ENCODE assay signal across 23 cellular contexts in the genomic region with DNA sequence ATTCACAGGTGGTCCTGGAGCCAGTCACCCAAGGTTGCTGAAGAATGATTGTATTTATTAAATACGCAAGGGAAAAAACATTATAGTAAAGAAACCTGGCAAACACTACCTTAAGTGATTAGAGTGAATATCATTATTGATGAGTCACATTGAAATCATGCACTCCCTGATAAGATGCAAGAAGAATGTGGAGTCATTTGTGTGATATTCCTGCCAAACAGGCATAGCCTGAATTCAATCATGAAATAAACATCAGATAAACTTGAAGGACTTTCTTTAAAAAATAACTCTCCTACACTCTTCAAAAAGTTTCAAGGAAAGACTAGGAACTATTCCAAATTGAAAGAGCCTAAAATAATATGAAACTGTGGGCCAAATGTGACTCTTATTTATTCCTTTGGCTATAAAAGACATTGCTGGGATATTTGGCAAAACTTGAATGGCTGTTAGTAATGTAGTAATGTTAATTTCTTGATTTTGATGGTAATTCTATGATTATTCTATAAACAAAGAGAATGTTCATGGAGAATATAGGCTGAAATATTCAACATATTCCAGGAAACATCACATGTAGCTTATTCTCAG.
A peak's percentile ranks its signal among the peaks of the same experiment; 100 is the strongest.
DNase-seq lines count a peak whose midpoint lies in the region; ATAC-seq and TF ChIP-seq lines count a peak whose summit lies in the region.
"Had no signal": no experiment of that assay in that cellular context is flagged by ENCODE, and none has a peak within 500 bp of the region (broad histone marks: within the 10 kb centered on the region; RNA-seq: fewer than 3 reads in every experiment).

No MANE protein-coding gene starts in this region.

- H3K36me3 ChIP-seq in PC-9 (ENCODE audit: low read depth) (no peaks in the 10 kb centered on the region), colonic mucosa (no peaks in the 10 kb centered on the region), prostate gland (no peaks in the 10 kb centered on the region)
- H3K36me3 ChIP-seq: adrenal gland, neural progenitor cell, thoracic aorta had no signal

- H4K20me1 ChIP-seq in PC-9 (ENCODE audit: insufficient read depth) = no peaks in the 10 kb centered on the region

- H3K4me1 ChIP-seq in PC-9 (replicated peaks; ENCODE audit: insufficient read depth) = peaks cover 16% of the 10 kb centered on the region
- H3K4me1 ChIP-seq in colonic mucosa = no peaks in the 10 kb centered on the region
- H3K4me1 ChIP-seq in prostate gland (replicated peaks) = no peaks in the 10 kb centered on the region
- H3K4me1 ChIP-seq: neural progenitor cell had no signal

- H3K9me3 Mint-ChIP-seq in CD4-positive, alpha-beta T cell = peaks cover 10% of the 10 kb centered on the region
- peaks cover 13% of the 10 kb centered on the region for H3K9me3 Mint-ChIP-seq in mesothelial cell of epicardium

- H3K4me3 ChIP-seq in PC-9 (no peak overlapping the region), colonic mucosa (no peak overlapping the region), prostate gland (no peak overlapping the region)
- H3K4me3 ChIP-seq: adrenal gland, neural progenitor cell, thoracic aorta had no signal

- H3K4me1 Mint-ChIP-seq in CD4-positive, alpha-beta T cell (ENCODE audit: low read depth) = peaks cover 56% of the 10 kb centered on the region
- peaks cover 29% of the 10 kb centered on the region for H3K4me1 Mint-ChIP-seq in mesothelial cell of epicardium
- H3K4me1 Mint-ChIP-seq: IgD-negative memory B cell had no signal

- no peak overlapping the region for H3K4me3 Mint-ChIP-seq in CD4-positive, alpha-beta T cell
- no peak overlapping the region for H3K4me3 Mint-ChIP-seq in mesothelial cell of epicardium
- H3K4me3 Mint-ChIP-seq: IgD-negative memory B cell, neural progenitor cell had no signal

- H3K9ac ChIP-seq in colonic mucosa (ENCODE audit: low read depth in 2 of 2, low read length in 2 of 2) = no peak overlapping the region
- H3K9ac ChIP-seq: neural progenitor cell had no signal

- H3F3A ChIP-seq in PC-9 (ENCODE audit: insufficient read depth, low read depth) = no peaks in the 10 kb centered on the region; the same call in 1 of the 2 replicates

- POLR2A ChIA-PET in CD4-positive, alpha-beta T cell (lab: Charles Lee) = interaction anchor here (1.0 kb wide), 1 partner anchor 8 kb away, joined by 3 read pairs; no protein-coding TSS in a partner anchor
- POLR2A ChIA-PET in PC-9 (lab: Charles Lee; ENCODE audit: unreplicated experiment) = interaction anchor here (0.7 kb wide), 1 partner anchor 15 kb away, joined by 3 read pairs; no protein-coding TSS in a partner anchor

- peaks cover 8% of the 10 kb centered on the region for H3K36me3 Mint-ChIP-seq in CD4-positive, alpha-beta T cell (ENCODE audit: low read depth)
- no peaks in the 10 kb centered on the region for H3K36me3 Mint-ChIP-seq in mesothelial cell of epicardium
- H3K36me3 Mint-ChIP-seq: IgD-negative memory B cell, neural progenitor cell had no signal

- no peaks in the 10 kb centered on the region for H3K27me3 Mint-ChIP-seq in CD4-positive, alpha-beta T cell
- H3K27me3 Mint-ChIP-seq in mesothelial cell of epicardium (ENCODE audit: low read depth) = no peaks in the 10 kb centered on the region
- H3K27me3 Mint-ChIP-seq: CD8-positive, alpha-beta memory T cell; effector memory CD8-positive, alpha-beta T cell; IgD-negative memory B cell had no signal

- peak overlapping the region; percentile 85 for H3K27ac Mint-ChIP-seq in CD4-positive, alpha-beta T cell
- peak overlapping the region; percentile 83 for H3K27ac Mint-ChIP-seq in mesothelial cell of epicardium
- H3K27ac Mint-ChIP-seq: activated T-helper 2 cell treated with anti-CD3 and anti-CD28 coated beads, Interferon-gamma antibody, Interleukin-2, Interleukin-4, amounts not matched to agents 10 μg/mL and 5 μg/mL and 100 μg/mL, durations not matched to agents 14 hours and 24 hours and 36 hours; IgD-negative memory B cell; neural progenitor cell had no signal

- no peak overlapping the region for H2AFZ ChIP-seq in PC-9
- H2AFZ ChIP-seq: neural progenitor cell had no signal

- H3K27me3 ChIP-seq in CD4-positive, alpha-beta T cell (ENCODE audit: control insufficient read depth, insufficient read depth, low read length) = no peaks in the 10 kb centered on the region
- no peaks in the 10 kb centered on the region for H3K27me3 ChIP-seq in PC-9 (ENCODE audit: insufficient read depth, low read depth)
- H3K27me3 ChIP-seq in colonic mucosa = no peaks in the 10 kb centered on the region
- no peaks in the 10 kb centered on the region for H3K27me3 ChIP-seq in prostate gland (replicated peaks; ENCODE audit: insufficient read depth)
- H3K27me3 ChIP-seq: adrenal gland, neural progenitor cell had no signal

- no peaks in the 10 kb centered on the region for H3K9me3 ChIP-seq in CD4-positive, alpha-beta T cell (ENCODE audit: control insufficient read depth, low read length)
- no peaks in the 10 kb centered on the region for H3K9me3 ChIP-seq in PC-9 (ENCODE audit: insufficient read depth, low read depth)
- no peaks in the 10 kb centered on the region for H3K9me3 ChIP-seq in colonic mucosa
- H3K9me3 ChIP-seq in prostate gland = no peaks in the 10 kb centered on the region
- H3K9me3 ChIP-seq: adrenal gland, thoracic aorta had no signal

- H3K9me2 ChIP-seq in PC-9 (ENCODE audit: insufficient read depth) = no peaks in the 10 kb centered on the region

- H3K27ac ChIP-seq in CD4-positive, alpha-beta T cell (ENCODE audit: low read depth, low read length) = no peak overlapping the region
- peak overlapping the region; percentile 20; the same call in 1 of the 2 replicates for H3K27ac ChIP-seq in PC-9
- no peak overlapping the region for H3K27ac ChIP-seq in epithelial cell of prostate
- no peak overlapping the region for H3K27ac ChIP-seq in colonic mucosa
- no peak overlapping the region for H3K27ac ChIP-seq in prostate gland
- H3K27ac ChIP-seq: HL-60, neural progenitor cell, thoracic aorta had no signal

- DNase-seq in CD4-positive, alpha-beta T cell = no peak
- DNase-seq in PC-9 = peak; percentile 7 to 62
- peak; percentile 8 for DNase-seq in epithelial cell of prostate (ENCODE audit: low read depth, low spot score)
- no peak for DNase-seq in mesothelial cell of epicardium (ENCODE audit: low spot score in 2 of 2, unreplicated experiment in 2 of 2)
- no peak for DNase-seq in colonic mucosa
- DNase-seq in NK-92 treated with Interleukin-12 subunit alpha and Interleukin-12 subunit beta, amount 100 ng/mL, for 24 hours (lab: John Stamatoyannopoulos, UW) = no peak
- no peak for DNase-seq in prostate gland (ENCODE audit: low spot score)
- DNase-seq: cerebellar nuclear complex, DMS79 treated with DMSO at 0.1 percent for 48 hours, left colon, MM.1S, NCI-H2029, NCI-H446 treated with DMSO at 0.1 percent for 48 hours, SW 1271 had no signal

- no peaks in the 10 kb centered on the region for H3K79me2 ChIP-seq in PC-9 (ENCODE audit: low read depth)

- intact Hi-C loops in CD4-positive, alpha-beta T cell (cut with DNase I, micrococcal nuclease) = loop anchor here in 1 of 2 experiments (10.0 kb wide), 1 partner anchor 479 kb away; no protein-coding TSS in a partner anchor
- intact Hi-C loops in PC-9 (cut with micrococcal nuclease; ENCODE audit: unreplicated experiment) (loop anchor here (10.0 kb wide), 1 partner anchor 371 kb away; no protein-coding TSS in a partner anchor), colonic mucosa (cut with DNase I) (no loop called here), prostate gland (cut with DNase I) (no loop called here)

- TF ChIP-seq POLR2A in prostate gland (IDR thresholded peaks at IDR 0.05) = no peak

- ATAC-seq in CD4-positive, alpha-beta T cell (ENCODE audit: poor library complexity) = no peak
- no peak for ATAC-seq in HG02970 (IDR thresholded peaks at IDR 0.05; ENCODE audit: low FRiP score, unreplicated experiment)
- ATAC-seq: left colon had no signal

- 58% methylated on average over 1 of the region's 1 CpG for WGBS in prostate gland

- peak overlapping the region; percentile 33 for H3K4me2 ChIP-seq in PC-9
- H3K4me2 ChIP-seq: neural progenitor cell had no signal

- BruUV-seq in PC-9 (replicated peaks; lab: Mats Ljungman, UMichigan) = no TSS peak

- CTCF ChIA-PET in CD4-positive, alpha-beta T cell (lab: Charles Lee) = no interaction called here
- CTCF ChIA-PET in PC-9 (lab: Charles Lee) = no interaction called here

- TF ChIP-seq CTCF in CD4-positive, alpha-beta T cell (IDR thresholded peaks at IDR 0.05) = no peak
- TF ChIP-seq CTCF in PC-9 (conservative IDR thresholded peaks at IDR 0.05) = no peak
- TF ChIP-seq CTCF in mesothelial cell of epicardium (IDR thresholded peaks at IDR 0.05; ENCODE audit: unreplicated experiment) = no peak
- TF ChIP-seq CTCF in colonic mucosa (IDR thresholded peaks at IDR 0.05) = no peak
- TF ChIP-seq CTCF in prostate gland (IDR thresholded peaks at IDR 0.05) = no peak

Comparison
In these comparisons a context has a peak if more than half of its experiments do, and no peak if none do; other contexts are left out.
1. DNase-seq: peak in PC-9 (2 of 2) and epithelial cell of prostate (single experiment); none in CD4-positive, alpha-beta T cell (0 of 10), mesothelial cell of epicardium (0 of 2), colonic mucosa (single experiment), NK-92 treated with Interleukin-12 subunit alpha and Interleukin-12 subunit beta, amount 100 ng/mL, for 24 hours (single experiment) and prostate gland (single experiment).